In genomic region chr1:82445827-82446226, GRCh38 we compare ENCODE assay signal across 19 cellular contexts.
DNase-seq lines count a peak whose midpoint lies in the region; ATAC-seq, FAIRE-seq and TF ChIP-seq lines count a peak whose summit lies in the region.
"Had no signal": no experiment of that assay in that cellular context is flagged by ENCODE, and none has a peak within 500 bp of the region (broad histone marks: within the 10 kb centered on the region; RNA-seq: fewer than 3 reads in every experiment).

No MANE protein-coding gene starts in this region.

- intact Hi-C loops in IMR-90 (cut with micrococcal nuclease), result no loop called here
- intact Hi-C loops in sciatic nerve (cut with DNase I), result no loop called here

- no peaks in the 10 kb centered on the region for H3K79me1 ChIP-seq in IMR-90 (ENCODE audit: low read depth in 1 of 2, low read length in 2 of 2)
- H3K79me1 ChIP-seq in H1 (ENCODE audit: low read depth, low read length), result no peaks in the 10 kb centered on the region

- no TSS peak for BruUV-seq in IMR-90 (replicated peaks; lab: Mats Ljungman, UMichigan)

- H4K5ac ChIP-seq in IMR-90 (ENCODE audit: low read depth, low read length), result no peak overlapping the region
- no peak overlapping the region for H4K5ac ChIP-seq in H1 (ENCODE audit: insufficient read length, low read depth, low read length)

- no peak for TF ChIP-seq CTCF in IMR-90 (conservative IDR thresholded peaks at IDR 0.05; ENCODE audit: low read depth, low read length)
- TF ChIP-seq CTCF in H1 (IDR thresholded peaks at IDR 0.05; ENCODE audit: control extremely low read depth in 1 of 3, insufficient read depth in 1 of 3, low read depth in 1 of 3, low read length in 3 of 3), result no peak
- no peak for TF ChIP-seq CTCF in fibroblast of pulmonary artery (IDR thresholded peaks at IDR 0.05; ENCODE audit: low read length, missing control alignments)
- TF ChIP-seq CTCF in RWPE1 (conservative IDR thresholded peaks at IDR 0.05; ENCODE audit: low read depth), result no peak

- H2BK120ac ChIP-seq in IMR-90 (ENCODE audit: low read depth, low read length) (no peak overlapping the region), H1 (replicated peaks; ENCODE audit: low read depth, low read length) (no peak overlapping the region)

- in situ Hi-C loops in IMR-90 (cut with MboI; ENCODE audit: low sequenced_read_pairs), result no loop called here

- no peak overlapping the region for H2AK5ac ChIP-seq in IMR-90 (ENCODE audit: low read depth, low read length)
- H2AK5ac ChIP-seq in H1 (ENCODE audit: low read depth, low read length), result no peak overlapping the region

- H3K23ac ChIP-seq in IMR-90 (ENCODE audit: low read depth, low read length), result no peak overlapping the region
- no peak overlapping the region for H3K23ac ChIP-seq in H1 (ENCODE audit: insufficient read length)

- H2AFZ ChIP-seq in IMR-90 (replicated peaks; ENCODE audit: low read length, poor library complexity) (no peak overlapping the region), H1 (ENCODE audit: low read length) (no peak overlapping the region)
- H2AFZ ChIP-seq: GM23248 had no signal

- H4K91ac ChIP-seq in IMR-90 (ENCODE audit: insufficient read depth, low read depth, low read length) (no peak overlapping the region), H1 (replicated peaks; ENCODE audit: insufficient read length, low read length) (no peak overlapping the region)

- no peak overlapping the region for H3K9ac ChIP-seq in IMR-90 (ENCODE audit: low read depth, low read length)
- H3K9ac ChIP-seq in H1 (replicated peaks in 1 of 4; ENCODE audit: extremely low read depth in 1 of 4, low read depth in 3 of 4, low read length in 3 of 4), result no peak overlapping the region
- H3K9ac ChIP-seq: BLaER1 treated with 17β-estradiol and CSF1 and Interleukin-3, amounts not matched to agents 10 nM and 100 nM; GM23248 had no signal

- CTCF ChIA-PET in IMR-90 (lab: Yijun Ruan, JAX) (no interaction called here), H1 (lab: Charles Lee; ENCODE audit: partially characterized antibody) (no interaction called here), RWPE1 (lab: Yijun Ruan, JAX) (no interaction called here)

- POLR2A ChIA-PET in IMR-90 (lab: Charles Lee; ENCODE audit: unreplicated experiment) (no interaction called here), H1 (lab: Charles Lee; ENCODE audit: partially characterized antibody) (no interaction called here), RWPE1 (lab: Yijun Ruan, JAX; ENCODE audit: low non-redundant PET) (no interaction called here)

- H3K14ac ChIP-seq in IMR-90 (replicated peaks; ENCODE audit: low read depth, low read length), result no peak overlapping the region
- H3K14ac ChIP-seq in H1 (ENCODE audit: insufficient read length), result no peak overlapping the region

- H3K18ac ChIP-seq in IMR-90 (ENCODE audit: low read depth, low read length) (no peak overlapping the region), H1 (ENCODE audit: extremely low read depth, low read length) (no peak overlapping the region)

- no CpG with 5 or more reads among the region's 3 CpGs for WGBS in IMR-90 (ENCODE audit: extremely low coverage in 2 of 2, insufficient read length in 1 of 2), 2 experiments
- WGBS in H1 (ENCODE audit: extremely low coverage in 1 of 2, insufficient coverage in 1 of 2, insufficient read length in 1 of 2, insufficient replicate concordance in 2 of 2, low coverage in 1 of 2, low lambda C conversion rate in 2 of 2, missing lambda C conversion rate in 1 of 2), 2 experiments, result 97% methylated on average over 3 of the region's 3 CpGs; no CpG with 5 or more reads in 1 of the 2 experiments

- TF ChIP-seq EP300 in H1 (IDR thresholded peaks at IDR 0.05; ENCODE audit: borderline replicate concordance in 1 of 2, low read depth in 2 of 2, low read length in 2 of 2), result no peak

- no peak for TF ChIP-seq POLR2A in IMR-90 (IDR thresholded peaks at IDR 0.05; ENCODE audit: low read depth, low read length)
- no peak for TF ChIP-seq POLR2A in H1 (IDR thresholded peaks at IDR 0.05; ENCODE audit: control extremely low read depth in 1 of 2, low read depth in 2 of 2, low read length in 2 of 2)

- DNase-seq in IMR-90 (no peak), H1 (ENCODE audit: low read depth in 1 of 2, low spot score in 2 of 2) (no peak), fibroblast of pulmonary artery (ENCODE audit: low read depth) (peak; percentile 14), sciatic nerve (ENCODE audit: low spot score) (no peak), NOMO-1 (lab: John Stamatoyannopoulos, UW; ENCODE audit: unreplicated experiment in 2 of 2) (no peak), RWPE1 (ENCODE audit: low spot score) (no peak)
- DNase-seq: ACHN; Calu3; CD4-positive, CD25-positive, alpha-beta regulatory T cell; DMS 273 treated with DMSO at 0.1 percent for 48 hours; GM23248; H9 had no signal

- H3K27me3 ChIP-seq in IMR-90 (ENCODE audit: control insufficient read depth, insufficient read depth, low read length) (no peaks in the 10 kb centered on the region), H1 (replicated peaks in 1 of 4; ENCODE audit: control insufficient read depth in 3 of 4, extremely low read depth in 1 of 4, insufficient read depth in 3 of 4, low read length in 3 of 4) (no peaks in the 10 kb centered on the region)
- H3K27me3 ChIP-seq: BLaER1 treated with 17β-estradiol and CSF1 and Interleukin-3, amounts not matched to agents 10 nM and 100 nM had no signal

- no peaks in the 10 kb centered on the region for H3K36me3 ChIP-seq in IMR-90 (ENCODE audit: control insufficient read depth, insufficient read depth, low read length)
- no peaks in the 10 kb centered on the region for H3K36me3 ChIP-seq in H1 (ENCODE audit: control insufficient read depth in 2 of 4, insufficient read depth in 4 of 4, low read length in 3 of 4)
- H3K36me3 ChIP-seq: BLaER1 treated with 17β-estradiol and CSF1 and Interleukin-3, amounts not matched to agents 10 nM and 100 nM had no signal

- no peaks in the 10 kb centered on the region for H3K23me2 ChIP-seq in H1 (ENCODE audit: low read depth, low read length)

- H2BK20ac ChIP-seq in IMR-90 (ENCODE audit: low read depth, low read length), result no peak overlapping the region
- no peak overlapping the region for H2BK20ac ChIP-seq in H1 (ENCODE audit: low read length)

- H2BK15ac ChIP-seq in IMR-90 (ENCODE audit: low read depth, low read length), result no peak overlapping the region
- no peak overlapping the region for H2BK15ac ChIP-seq in H1 (ENCODE audit: low read length)

- H3K4me2 ChIP-seq in IMR-90 (ENCODE audit: low read depth, low read length) (no peak overlapping the region), H1 (ENCODE audit: insufficient read depth in 1 of 2, low read depth in 2 of 2, low read length in 2 of 2) (no peak overlapping the region)
- H3K4me2 ChIP-seq: BLaER1 treated with 17β-estradiol and CSF1 and Interleukin-3, amounts not matched to agents 10 nM and 100 nM had no signal

- no peak overlapping the region for H2BK5ac ChIP-seq in IMR-90 (ENCODE audit: low read depth, low read length, poor library complexity, severe bottlenecking)
- H2BK5ac ChIP-seq in H1 (ENCODE audit: low read depth, low read length), result no peak overlapping the region

- no peak for FAIRE-seq in H1 (lab: Jason Lieb, UNC)
- FAIRE-seq: GM12878, GM19239, HepG2, K562 had no signal

- H2BK12ac ChIP-seq in H1 (ENCODE audit: low read depth, low read length), result no peak overlapping the region

- dilution Hi-C loops in IMR-90 (cut with HindIII; ENCODE audit: low sequenced_read_pairs, unreplicated experiment), result no loop called here

- no peaks in the 10 kb centered on the region for H3K9me1 ChIP-seq in IMR-90 (ENCODE audit: insufficient read depth, low read length)

- H3K56ac ChIP-seq in IMR-90 (ENCODE audit: extremely low read depth, insufficient read depth, low read length) (no peak overlapping the region), H1 (replicated peaks; ENCODE audit: insufficient read length, low read depth, low read length) (no peak overlapping the region)

- H3K9me3 ChIP-seq in IMR-90 (ENCODE audit: control insufficient read depth, insufficient read depth, low read length) (no peaks in the 10 kb centered on the region; the same call in 1 of the 2 replicates), H1 (ENCODE audit: insufficient read depth in 2 of 2, low read depth in 1 of 2, low read length in 1 of 2) (no peaks in the 10 kb centered on the region)
- H3K9me3 ChIP-seq: BLaER1 treated with 17β-estradiol and CSF1 and Interleukin-3, amounts not matched to agents 10 nM and 100 nM had no signal

- H4K8ac ChIP-seq in IMR-90 (ENCODE audit: low read depth in 2 of 2, low read length in 2 of 2) (no peak overlapping the region), H1 (ENCODE audit: extremely low read depth, insufficient read depth, low read length) (no peak overlapping the region)

- H3K4me3 ChIP-seq in IMR-90 (ENCODE audit: insufficient read depth, low read depth, low read length) (no peak overlapping the region), H1 (ENCODE audit: extremely low read depth in 1 of 4, insufficient read depth in 2 of 4, low read depth in 3 of 4, low read length in 4 of 4) (no peak overlapping the region), fibroblast of pulmonary artery (replicated peaks; ENCODE audit: low read depth, low read length) (no peak overlapping the region)
- H3K4me3 ChIP-seq: BLaER1 treated with 17β-estradiol and CSF1 and Interleukin-3, amounts not matched to agents 10 nM and 100 nM; GM12878; GM23248; K562 had no signal

- H3K79me2 ChIP-seq in H1 (ENCODE audit: control insufficient read depth in 1 of 2, insufficient read depth in 2 of 2, low read length in 2 of 2), result no peaks in the 10 kb centered on the region

- no peak overlapping the region for H3K27ac ChIP-seq in IMR-90 (ENCODE audit: insufficient read depth, low read length)
- H3K27ac ChIP-seq in H1 (ENCODE audit: low read depth, low read length), result no peak overlapping the region
- H3K27ac ChIP-seq in RWPE1, result no peak overlapping the region
- H3K27ac ChIP-seq: BLaER1 treated with 17β-estradiol and CSF1 and Interleukin-3, amounts not matched to agents 10 nM and 100 nM; GM23248 had no signal

- H3K4ac ChIP-seq in IMR-90 (ENCODE audit: low read depth, low read length), result no peak overlapping the region
- H3K4ac ChIP-seq in H1 (replicated peaks; ENCODE audit: insufficient read length, low read depth, low read length), result no peak overlapping the region

- no peaks in the 10 kb centered on the region for H4K20me1 ChIP-seq in IMR-90 (ENCODE audit: insufficient read depth, low read length)
- H4K20me1 ChIP-seq in H1 (replicated peaks in 1 of 2; ENCODE audit: control insufficient read depth in 1 of 2, insufficient read depth in 2 of 2, low read length in 2 of 2), result no peaks in the 10 kb centered on the region
- H4K20me1 ChIP-seq: BLaER1 treated with 17β-estradiol and CSF1 and Interleukin-3, amounts not matched to agents 10 nM and 100 nM had no signal

- TF ChIP-seq RAD21 in IMR-90 (IDR thresholded peaks at IDR 0.05; ENCODE audit: low read length), result no peak
- no peak for TF ChIP-seq RAD21 in H1 (IDR thresholded peaks at IDR 0.05 in 1 of 2, conservative IDR thresholded peaks at IDR 0.05 in 1 of 2; ENCODE audit: low read depth in 2 of 2, low read length in 2 of 2)

- no peaks in the 10 kb centered on the region for H3K4me1 ChIP-seq in IMR-90 (ENCODE audit: control insufficient read depth, insufficient read depth, low read length)
- no peaks in the 10 kb centered on the region for H3K4me1 ChIP-seq in H1 (replicated peaks in 1 of 4; ENCODE audit: control insufficient read depth in 3 of 4, insufficient read depth in 4 of 4, low read length in 3 of 4)
- H3K4me1 ChIP-seq: BLaER1 treated with 17β-estradiol and CSF1 and Interleukin-3, amounts not matched to agents 10 nM and 100 nM had no signal

- no peak for ATAC-seq in IMR-90 (ENCODE audit: low read depth)
- ATAC-seq in sciatic nerve, result peak; percentile 34
- ATAC-seq in GM21447 (IDR thresholded peaks at IDR 0.05; ENCODE audit: unreplicated experiment), result no peak
- no peak for ATAC-seq in GM19467 (IDR thresholded peaks at IDR 0.05; ENCODE audit: unreplicated experiment)
- ATAC-seq: GM12878, HepG2, K562 had no signal

- no peak overlapping the region for H2AK9ac ChIP-seq in IMR-90 (replicated peaks; ENCODE audit: low read depth, low read length, poor library complexity)
